Comparison of ENCODE assay signal across 30 cellular contexts in the genomic region with DNA sequence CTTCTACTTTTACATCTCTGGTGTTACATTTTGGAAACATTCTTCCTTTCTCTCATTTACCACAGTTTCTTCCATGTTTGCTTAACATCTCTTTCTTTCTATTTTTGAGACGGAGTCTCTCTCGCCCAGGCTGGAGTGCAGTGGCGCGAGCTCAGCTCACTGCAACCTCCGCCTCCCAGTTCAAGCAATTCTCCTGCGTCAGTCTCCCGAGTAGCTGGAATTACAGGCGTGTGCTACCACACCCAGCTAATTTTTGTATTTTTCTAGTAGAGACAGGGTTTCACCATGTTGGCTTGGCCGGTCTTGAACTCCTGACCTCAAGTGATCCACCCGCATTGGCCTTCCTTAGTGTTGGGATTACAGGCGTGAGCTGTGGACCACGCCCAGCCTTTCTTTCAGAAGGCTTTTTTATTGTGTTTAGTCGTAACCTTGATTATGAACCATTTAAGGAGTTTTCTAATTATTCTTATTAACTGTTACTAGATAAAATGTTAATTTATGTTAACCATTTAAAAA.
"Had no signal": no experiment of that assay in that cellular context is flagged by ENCODE, and none has a peak within 500 bp of the region (broad histone marks: within the 10 kb centered on the region; RNA-seq: fewer than 3 reads in every experiment).

No MANE protein-coding gene starts in this region.

- ATAC-seq: activated CD8-positive, alpha-beta T cell treated with anti-CD3 and anti-CD28 coated beads, Interleukin-2, amount 10 ng/mL, durations not matched to agents 7 days and 5 days; activated naive CD8-positive, alpha-beta T cell treated with anti-CD3 and anti-CD28 coated beads, Interleukin-2, amount 50 U/mL, for 24 hours; Panc1; SK-N-SH treated with all-trans-retinoic acid at 6 μM for 48 hours; T-cell had no signal

- DNase-seq: activated CD4-positive, alpha-beta T cell treated with anti-CD3 and anti-CD28 coated beads for 36 hours; activated CD4-positive, alpha-beta T cell treated with anti-CD3 and anti-CD28 coated beads, Interleukin-2, amount 10 ng/mL, durations not matched to agents 7 days and 5 days; activated CD4-positive, alpha-beta T cell treated with anti-CD3 and anti-CD28 coated beads, Interleukin-2, amount 50 U/mL, for 48 hours; activated CD8-positive, alpha-beta T cell treated with anti-CD3 and anti-CD28 coated beads, Interleukin-2, amount 10 ng/mL, durations not matched to agents 7 days and 5 days; activated gamma-delta T cell; activated naive CD4-positive, alpha-beta T cell treated with Interleukin-2 at 50 U/mL for 16 hours; activated naive CD8-positive, alpha-beta T cell treated with anti-CD3 and anti-CD28 coated beads, Interleukin-2, amount 50 U/mL, for 24 hours; activated T-cell treated with anti-CD3 and anti-CD28 coated beads, Interleukin-2, amount 50 U/mL, for 24 hours; anterior cingulate cortex; caudate nucleus; cerebellar nuclear complex; IMR-90; Karpas-422; KBM-7; NCI-H1048; NCI-H1417; NCI-H146; NCI-H187; NCI-H2029 treated with DMSO at 0.1 percent for 48 hours; NCI-H2107; NCI-H2171; NCI-H510A; NCI-H526; SIG-M5; T-cell had no signal

- H3K27ac Mint-ChIP-seq: activated CD4-positive, alpha-beta T cell treated with anti-CD3 and anti-CD28 coated beads for 36 hours; activated CD4-positive, alpha-beta T cell treated with anti-CD3 and anti-CD28 coated beads, Interleukin-2, amount 10 ng/mL, durations not matched to agents 7 days and 5 days; activated CD8-positive, alpha-beta T cell treated with anti-CD3 and anti-CD28 coated beads, Interleukin-2, amount 10 ng/mL, durations not matched to agents 7 days and 5 days; activated naive CD8-positive, alpha-beta T cell treated with anti-CD3 and anti-CD28 coated beads, Interleukin-2, amount 50 U/mL, for 24 hours; activated T-cell treated with anti-CD3 and anti-CD28 coated beads, Interleukin-2, amount 50 U/mL, for 24 hours; activated T-helper 2 cell treated with anti-CD3 and anti-CD28 coated beads, Interferon-gamma antibody, Interleukin-2, Interleukin-4, amounts not matched to agents 10 μg/mL and 5 μg/mL and 100 μg/mL, durations not matched to agents 14 hours and 24 hours and 36 hours; brain; T-cell had no signal

- H3K4me3 Mint-ChIP-seq: activated CD4-positive, alpha-beta T cell treated with anti-CD3 and anti-CD28 coated beads for 36 hours; activated CD4-positive, alpha-beta T cell treated with anti-CD3 and anti-CD28 coated beads, Interleukin-2, amount 10 ng/mL, durations not matched to agents 7 days and 5 days; activated CD8-positive, alpha-beta T cell treated with anti-CD3 and anti-CD28 coated beads, Interleukin-2, amount 10 ng/mL, durations not matched to agents 7 days and 5 days; activated naive CD4-positive, alpha-beta T cell treated with anti-CD3 and anti-CD28 coated beads, Interleukin-2, amount 50 U/mL, for 24 hours; activated naive CD8-positive, alpha-beta T cell treated with anti-CD3 and anti-CD28 coated beads, Interleukin-2, amount 50 U/mL, for 24 hours; activated T-cell treated with anti-CD3 and anti-CD28 coated beads, Interleukin-2, amount 50 U/mL, for 24 hours; brain; T-cell had no signal

- H3K27me3 Mint-ChIP-seq: activated CD4-positive, alpha-beta T cell treated with anti-CD3 and anti-CD28 coated beads for 36 hours; activated CD4-positive, alpha-beta T cell treated with anti-CD3 and anti-CD28 coated beads, Interleukin-2, amount 10 ng/mL, durations not matched to agents 7 days and 5 days; activated naive CD4-positive, alpha-beta T cell treated with anti-CD3 and anti-CD28 coated beads, Interleukin-2, amount 50 U/mL, for 24 hours; activated naive CD8-positive, alpha-beta T cell treated with anti-CD3 and anti-CD28 coated beads, Interleukin-2, amount 50 U/mL, for 24 hours; activated T-cell treated with anti-CD3 and anti-CD28 coated beads, Interleukin-2, amount 50 U/mL, for 24 hours; brain; T-cell had no signal

- H3K9me3 Mint-ChIP-seq: activated T-cell treated with anti-CD3 and anti-CD28 coated beads, Interleukin-2, amount 50 U/mL, for 24 hours had no signal
